9 cellular contexts compared by ENCODE assay signal in genomic region chr19:9791552-9792181, GRCh38. TPM values are rescaled to one million over a fixed set of nuclear protein-coding genes. Genes with fewer than 3 reads are reported as not detected.
DNase-seq lines count a peak whose midpoint lies in the region; ATAC-seq, FAIRE-seq and TF ChIP-seq lines count a peak whose summit lies in the region.
"Had no signal": no experiment of that assay in that cellular context is flagged by ENCODE, and none has a peak within 500 bp of the region (broad histone marks: within the 10 kb centered on the region; RNA-seq: fewer than 3 reads in every experiment).

No MANE protein-coding gene starts in this region.

- H2AFZ ChIP-seq in keratinocyte (ENCODE audit: control insufficient read depth, low read length), result peak overlapping the region; percentile 94

- no peaks in the 10 kb centered on the region for H3K9me3 ChIP-seq in keratinocyte (ENCODE audit: control insufficient read depth, low read depth, low read length)
- H3K9me3 ChIP-seq in spleen, result no peaks in the 10 kb centered on the region

- H3K27ac ChIP-seq in keratinocyte (ENCODE audit: control insufficient read depth, insufficient read depth, low read length) (peak overlapping the region; percentile 54), spleen (peak overlapping the region in 7 of 8 donors; percentile 51 to 93 (median 91))

- FAIRE-seq in keratinocyte (lab: Jason Lieb, UNC) (peak; percentile 41), RCC 7860 (lab: Jason Lieb, UNC) (no peak)
- FAIRE-seq: endometrium had no signal

- H3K79me2 ChIP-seq in keratinocyte (ENCODE audit: control insufficient read depth, insufficient read depth, low read length), result no peaks in the 10 kb centered on the region

- H3K4me1 ChIP-seq in keratinocyte (ENCODE audit: control insufficient read depth, extremely low read depth, insufficient read depth, low read length), result peaks cover 4% of the 10 kb centered on the region
- H3K4me1 ChIP-seq in spleen, result peaks cover 3 to 37% (median 15%) of the 10 kb centered on the region in 6 donors

- H3K27me3 ChIP-seq in keratinocyte (ENCODE audit: control insufficient read depth, extremely low read depth, insufficient read depth, low read length) (no peaks in the 10 kb centered on the region), spleen (replicated peaks in 1 of 7) (no peaks in the 10 kb centered on the region)

- intact Hi-C loops in spleen (cut with DNase I; ENCODE audit: low total_unique reads), result loop anchor here (10.0 kb wide), 2 partner anchors 357 to 477 kb away; partner anchors contain the start of gene ZNF266

- no peaks in the 10 kb centered on the region for H3K36me3 ChIP-seq in keratinocyte (ENCODE audit: control insufficient read depth in 2 of 2, extremely low read depth in 1 of 2, insufficient read depth in 2 of 2, low read length in 2 of 2)
- no peaks in the 10 kb centered on the region for H3K36me3 ChIP-seq in spleen

- 1 to 3% (median 2%) methylated on average over 31 to 48 of the region's 48 CpGs for WGBS in spleen, 5 donors

- no peaks in the 10 kb centered on the region for H3K9me1 ChIP-seq in keratinocyte (ENCODE audit: control insufficient read depth, extremely low read depth, insufficient read depth, low read length)

- dilution Hi-C loops in keratinocyte (cut with MboI; ENCODE audit: extremely low pct_ligation_motif_present, low sequenced_read_pairs), result no loop called here

- peak overlapping the region; percentile 64 for H3K9ac ChIP-seq in keratinocyte (ENCODE audit: control insufficient read depth, extremely low read depth, insufficient read depth, low read length)

- no peak for TF ChIP-seq CTCF in keratinocyte (optimal IDR thresholded peaks at IDR 0.05 in 1 of 3, IDR thresholded peaks at IDR 0.05 in 1 of 3, conservative IDR thresholded peaks at IDR 0.05 in 1 of 3; ENCODE audit: extremely low read depth in 1 of 3, insufficient read depth in 2 of 3, low read length in 3 of 3)
- no peak for TF ChIP-seq CTCF in spleen (IDR thresholded peaks at IDR 0.05 in 8 of 11, conservative IDR thresholded peaks at IDR 0.05 in 3 of 11)

- ATAC-seq in HG02678 (IDR thresholded peaks at IDR 0.05; ENCODE audit: unreplicated experiment), result peak; percentile 39

- peak; percentile 10 for DNase-seq in DMS 273 treated with DMSO at 0.1 percent for 48 hours (lab: John Stamatoyannopoulos, UW)
- peak; percentile 96 to 98 for DNase-seq in NCI-H446 (lab: John Stamatoyannopoulos, UW)
- DNase-seq in activated CD4-positive, alpha-beta T cell treated with anti-CD3 and anti-CD28 coated beads for 24 hours (ENCODE audit: low read depth in 2 of 2), result peak; percentile 87 to 89
- peak; percentile 16 to 43 for DNase-seq in cerebellar nuclear complex (lab: John Stamatoyannopoulos, UW)
- peak; percentile 93 for DNase-seq in keratinocyte (ENCODE audit: low read depth, low spot score)
- peak; percentile 96 for DNase-seq in spleen
- no peak for DNase-seq in RCC 7860 (ENCODE audit: low spot score)

- H4K20me1 ChIP-seq in keratinocyte (ENCODE audit: control insufficient read depth, extremely low read depth, insufficient read depth, low read length), result no peaks in the 10 kb centered on the region

- no peak for TF ChIP-seq POLR2A in spleen (IDR thresholded peaks at IDR 0.05)

- H3K4me3 ChIP-seq in keratinocyte (ENCODE audit: control insufficient read depth in 2 of 3, extremely low read depth in 1 of 3, insufficient read depth in 2 of 3, low read depth in 1 of 3, low read length in 3 of 3), result peak overlapping the region; percentile 61 to 75 (median 61)
- H3K4me3 ChIP-seq in spleen, result peak overlapping the region in 7 of 8 donors; percentile 32 to 88 (median 60)

- H3K4me2 ChIP-seq in keratinocyte (ENCODE audit: control insufficient read depth, extremely low read depth, insufficient read depth, low read depth, low read length), result peak overlapping the region; percentile 67

RNA-seq across cellular contexts. Expression of gene ZNF846, which starts 23.1 kb away (rescaled TPM):
- 3.5 to 8.9 TPM (median 8.0 TPM) in 3 replicates for polyA plus RNA-seq in keratinocyte
- 29.5 TPM for polyA plus RNA-seq in keratinocyte (2011; ENCODE audit: low read depth)
- polyA plus RNA-seq in keratinocyte (2011; cell fraction: cytosol; rRNA removed), result 4.3 and 4.4 TPM in 2 replicates
- polyA plus RNA-seq in keratinocyte (2011; cell fraction: nucleus; rRNA removed), result 21.9 and 22.1 TPM in 2 replicates
- 4.2 and 9.5 TPM in 2 replicates for polyA plus RNA-seq in keratinocyte (2012; ENCODE audit: low replicate concordance)
- polyA minus RNA-seq in keratinocyte, result 2.0 to 11.6 TPM (median 5.5 TPM) in 3 replicates
- not detected for polyA minus RNA-seq in keratinocyte (2011; cell fraction: cytosol; rRNA and poly(A)+ RNA removed)
- 6.3 and 20.1 TPM in 2 replicates for polyA minus RNA-seq in keratinocyte (2011; cell fraction: nucleus; rRNA and poly(A)+ RNA removed)
- 10 to 100 TPM in 6 of 7 donors, 1 to 10 TPM in 1; 7.8 to 24.0 (median 17.0) TPM for total RNA-seq in spleen
- 1 to 10 TPM; 4.8 to 5.9 (median 5.5) TPM for polyA plus RNA-seq in spleen

RNA-seq across cellular contexts. Expression of gene FBXL12, which starts 27.2 kb away (rescaled TPM):
- polyA plus RNA-seq in keratinocyte (12.6 to 18.2 TPM (median 17.2 TPM) in 3 replicates), spleen (10 to 100 TPM; 14.5 to 18.1 (median 16.0) TPM)
- 5.2 TPM for polyA plus RNA-seq in keratinocyte (2011; ENCODE audit: low read depth)
- polyA plus RNA-seq in keratinocyte (2011; cell fraction: cytosol; rRNA removed), result 12.8 and 17.6 TPM in 2 replicates
- 36.9 and 44.1 TPM in 2 replicates for polyA plus RNA-seq in keratinocyte (2011; cell fraction: nucleus; rRNA removed)
- polyA plus RNA-seq in keratinocyte (2012; ENCODE audit: low replicate concordance), result 14.4 and 17.1 TPM in 2 replicates
- polyA minus RNA-seq in keratinocyte, result 6.7 to 13.2 TPM (median 9.0 TPM) in 3 replicates
- polyA minus RNA-seq in keratinocyte (2011; cell fraction: cytosol; rRNA and poly(A)+ RNA removed), result 19.4 TPM
- polyA minus RNA-seq in keratinocyte (2011; cell fraction: nucleus; rRNA and poly(A)+ RNA removed), result 13.7 and 16.4 TPM in 2 replicates
- 10 to 100 TPM; 19.8 to 31.9 (median 22.9) TPM for total RNA-seq in spleen

RNA-seq across cellular contexts. Expression of gene UBL5, which starts 36.1 kb away (rescaled TPM):
- polyA plus RNA-seq in keratinocyte (995 to 1,153 TPM (median 1,097 TPM) in 3 replicates), spleen (100 to 1,000 TPM; 615 to 778 (median 743) TPM)
- 149 TPM for polyA plus RNA-seq in keratinocyte (2011; ENCODE audit: low read depth)
- polyA plus RNA-seq in keratinocyte (2011; cell fraction: cytosol; rRNA removed), result 957 and 1,326 TPM in 2 replicates
- 394 and 589 TPM in 2 replicates for polyA plus RNA-seq in keratinocyte (2011; cell fraction: nucleus; rRNA removed)
- 696 and 1,022 TPM in 2 replicates for polyA plus RNA-seq in keratinocyte (2012; ENCODE audit: low replicate concordance)
- polyA minus RNA-seq in keratinocyte, result 77.0 to 258 TPM (median 227 TPM) in 3 replicates
- 195 TPM for polyA minus RNA-seq in keratinocyte (2011; cell fraction: cytosol; rRNA and poly(A)+ RNA removed)
- polyA minus RNA-seq in keratinocyte (2011; cell fraction: nucleus; rRNA and poly(A)+ RNA removed), result 30.7 and 54.1 TPM in 2 replicates
- 100 to 1,000 TPM; 180 to 286 (median 224) TPM for total RNA-seq in spleen

RNA-seq across cellular contexts. Expression of gene PIN1, which starts 43.5 kb away (rescaled TPM):
- polyA plus RNA-seq in keratinocyte (39.8 to 53.3 TPM (median 45.2 TPM) in 3 replicates), spleen (10 to 100 TPM; 60.8 to 86.1 (median 77.7) TPM)
- 25.7 TPM for polyA plus RNA-seq in keratinocyte (2011; ENCODE audit: low read depth)
- polyA plus RNA-seq in keratinocyte (2011; cell fraction: cytosol; rRNA removed), result 18.5 and 58.6 TPM in 2 replicates
- 23.8 and 29.8 TPM in 2 replicates for polyA plus RNA-seq in keratinocyte (2011; cell fraction: nucleus; rRNA removed)
- 30.2 and 65.5 TPM in 2 replicates for polyA plus RNA-seq in keratinocyte (2012; ENCODE audit: low replicate concordance)
- polyA minus RNA-seq in keratinocyte, result 7.7 to 15.4 TPM (median 12.5 TPM) in 3 replicates
- 44.5 TPM for polyA minus RNA-seq in keratinocyte (2011; cell fraction: cytosol; rRNA and poly(A)+ RNA removed)
- polyA minus RNA-seq in keratinocyte (2011; cell fraction: nucleus; rRNA and poly(A)+ RNA removed), result 10.5 and 12.2 TPM in 2 replicates
- 10 to 100 TPM; 37.7 to 53.2 (median 46.8) TPM for total RNA-seq in spleen
